In the genomic region with DNA sequence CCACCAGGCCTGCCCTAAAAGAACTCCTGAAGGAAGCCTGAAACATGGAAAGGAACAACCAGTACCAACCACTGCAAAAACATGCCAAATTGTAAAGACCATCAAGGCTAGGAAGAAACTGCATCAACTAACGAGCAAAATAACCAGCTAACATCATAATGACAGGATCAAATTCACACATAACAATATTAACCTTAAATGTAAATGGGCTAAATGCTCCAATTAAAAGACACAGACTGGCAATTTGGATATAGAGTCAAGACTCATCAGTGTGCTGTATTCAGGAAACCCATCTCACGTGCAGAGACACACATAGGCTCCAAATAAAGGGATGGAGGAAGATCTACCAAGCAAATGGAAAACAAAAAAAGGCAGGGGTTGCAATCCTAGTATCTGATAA, we compare ENCODE assay signal across 5 cellular contexts. TPM values are rescaled to one million over a fixed set of nuclear protein-coding genes. Genes with fewer than 3 reads are reported as not detected.
"Had no signal": no experiment of that assay in that cellular context is flagged by ENCODE, and none has a peak within 500 bp of the region (broad histone marks: within the 10 kb centered on the region; RNA-seq: fewer than 3 reads in every experiment).

No MANE protein-coding gene starts in this region.

RNA-seq across cellular contexts. Expression of gene GIMAP2, which starts 5.1 kb away (rescaled TPM):
- polyA plus RNA-seq: IMR-90 had no signal

RNA-seq across cellular contexts. Expression of gene GIMAP1, which starts 36.0 kb away (rescaled TPM):
- total RNA-seq: HepG2, HT1080, IMR-90, SJSA1 had no signal
- polyA plus RNA-seq: HepG2, IMR-90 had no signal

RNA-seq across cellular contexts. Expression of gene GIMAP6, which starts 48.2 kb away (rescaled TPM):
- total RNA-seq: HepG2, IMR-90, SJSA1 had no signal
- polyA plus RNA-seq: HepG2, IMR-90 had no signal

RNA-seq across cellular contexts. Expression of gene GIMAP5, which starts 56.9 kb away (rescaled TPM):
- total RNA-seq: HepG2, IMR-90, M059J, SJSA1 had no signal
- polyA plus RNA-seq: HepG2, IMR-90 had no signal
